2 cellular contexts compared by ENCODE assay signal in the genomic region with DNA sequence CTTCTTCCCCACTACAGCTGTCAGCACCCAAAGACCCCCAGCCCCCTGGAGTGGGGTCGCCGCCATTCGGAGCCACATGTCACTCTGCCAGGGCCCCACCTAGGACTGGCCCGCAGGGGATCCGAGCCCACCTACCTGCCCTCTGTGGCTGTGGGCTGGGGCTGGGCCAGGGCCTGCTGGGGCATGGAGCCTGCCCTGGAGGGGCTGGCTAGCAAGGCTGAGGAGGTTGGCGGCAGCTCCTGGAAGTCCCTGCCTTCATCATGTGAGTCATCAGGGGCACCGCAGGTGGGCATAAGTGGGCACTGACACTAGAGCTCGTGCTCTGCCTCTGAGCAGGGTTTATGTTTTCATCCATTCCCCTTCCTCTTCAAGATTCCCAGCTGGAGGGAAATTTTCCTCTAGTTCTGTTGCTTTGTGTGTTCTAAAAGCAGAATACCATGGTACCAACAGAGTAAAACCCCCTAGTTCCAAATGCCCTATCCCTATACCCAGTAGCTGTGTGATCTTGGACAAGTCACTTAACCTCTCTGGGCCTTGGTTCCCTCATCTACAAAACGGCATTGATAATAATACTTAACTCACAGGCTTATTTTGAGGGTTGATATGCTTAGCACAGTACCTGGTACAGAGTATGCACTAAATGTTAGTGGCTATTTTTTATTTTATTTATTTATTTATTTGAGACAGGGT.
TF ChIP-seq lines count a peak whose summit lies in the region.

No MANE protein-coding gene starts in this region.

TF ChIP-seq in GM23338, 12 proteins besides CTCF, POLR2A, EP300 and RAD21:
- no peak for TF ChIP-seq EZH2 (IDR thresholded peaks at IDR 0.05; ENCODE audit: low read depth, unreplicated experiment)
- TF ChIP-seq STAT1 (IDR thresholded peaks at IDR 0.05; ENCODE audit: unreplicated experiment), result no peak
- TF ChIP-seq, protein P1, sequence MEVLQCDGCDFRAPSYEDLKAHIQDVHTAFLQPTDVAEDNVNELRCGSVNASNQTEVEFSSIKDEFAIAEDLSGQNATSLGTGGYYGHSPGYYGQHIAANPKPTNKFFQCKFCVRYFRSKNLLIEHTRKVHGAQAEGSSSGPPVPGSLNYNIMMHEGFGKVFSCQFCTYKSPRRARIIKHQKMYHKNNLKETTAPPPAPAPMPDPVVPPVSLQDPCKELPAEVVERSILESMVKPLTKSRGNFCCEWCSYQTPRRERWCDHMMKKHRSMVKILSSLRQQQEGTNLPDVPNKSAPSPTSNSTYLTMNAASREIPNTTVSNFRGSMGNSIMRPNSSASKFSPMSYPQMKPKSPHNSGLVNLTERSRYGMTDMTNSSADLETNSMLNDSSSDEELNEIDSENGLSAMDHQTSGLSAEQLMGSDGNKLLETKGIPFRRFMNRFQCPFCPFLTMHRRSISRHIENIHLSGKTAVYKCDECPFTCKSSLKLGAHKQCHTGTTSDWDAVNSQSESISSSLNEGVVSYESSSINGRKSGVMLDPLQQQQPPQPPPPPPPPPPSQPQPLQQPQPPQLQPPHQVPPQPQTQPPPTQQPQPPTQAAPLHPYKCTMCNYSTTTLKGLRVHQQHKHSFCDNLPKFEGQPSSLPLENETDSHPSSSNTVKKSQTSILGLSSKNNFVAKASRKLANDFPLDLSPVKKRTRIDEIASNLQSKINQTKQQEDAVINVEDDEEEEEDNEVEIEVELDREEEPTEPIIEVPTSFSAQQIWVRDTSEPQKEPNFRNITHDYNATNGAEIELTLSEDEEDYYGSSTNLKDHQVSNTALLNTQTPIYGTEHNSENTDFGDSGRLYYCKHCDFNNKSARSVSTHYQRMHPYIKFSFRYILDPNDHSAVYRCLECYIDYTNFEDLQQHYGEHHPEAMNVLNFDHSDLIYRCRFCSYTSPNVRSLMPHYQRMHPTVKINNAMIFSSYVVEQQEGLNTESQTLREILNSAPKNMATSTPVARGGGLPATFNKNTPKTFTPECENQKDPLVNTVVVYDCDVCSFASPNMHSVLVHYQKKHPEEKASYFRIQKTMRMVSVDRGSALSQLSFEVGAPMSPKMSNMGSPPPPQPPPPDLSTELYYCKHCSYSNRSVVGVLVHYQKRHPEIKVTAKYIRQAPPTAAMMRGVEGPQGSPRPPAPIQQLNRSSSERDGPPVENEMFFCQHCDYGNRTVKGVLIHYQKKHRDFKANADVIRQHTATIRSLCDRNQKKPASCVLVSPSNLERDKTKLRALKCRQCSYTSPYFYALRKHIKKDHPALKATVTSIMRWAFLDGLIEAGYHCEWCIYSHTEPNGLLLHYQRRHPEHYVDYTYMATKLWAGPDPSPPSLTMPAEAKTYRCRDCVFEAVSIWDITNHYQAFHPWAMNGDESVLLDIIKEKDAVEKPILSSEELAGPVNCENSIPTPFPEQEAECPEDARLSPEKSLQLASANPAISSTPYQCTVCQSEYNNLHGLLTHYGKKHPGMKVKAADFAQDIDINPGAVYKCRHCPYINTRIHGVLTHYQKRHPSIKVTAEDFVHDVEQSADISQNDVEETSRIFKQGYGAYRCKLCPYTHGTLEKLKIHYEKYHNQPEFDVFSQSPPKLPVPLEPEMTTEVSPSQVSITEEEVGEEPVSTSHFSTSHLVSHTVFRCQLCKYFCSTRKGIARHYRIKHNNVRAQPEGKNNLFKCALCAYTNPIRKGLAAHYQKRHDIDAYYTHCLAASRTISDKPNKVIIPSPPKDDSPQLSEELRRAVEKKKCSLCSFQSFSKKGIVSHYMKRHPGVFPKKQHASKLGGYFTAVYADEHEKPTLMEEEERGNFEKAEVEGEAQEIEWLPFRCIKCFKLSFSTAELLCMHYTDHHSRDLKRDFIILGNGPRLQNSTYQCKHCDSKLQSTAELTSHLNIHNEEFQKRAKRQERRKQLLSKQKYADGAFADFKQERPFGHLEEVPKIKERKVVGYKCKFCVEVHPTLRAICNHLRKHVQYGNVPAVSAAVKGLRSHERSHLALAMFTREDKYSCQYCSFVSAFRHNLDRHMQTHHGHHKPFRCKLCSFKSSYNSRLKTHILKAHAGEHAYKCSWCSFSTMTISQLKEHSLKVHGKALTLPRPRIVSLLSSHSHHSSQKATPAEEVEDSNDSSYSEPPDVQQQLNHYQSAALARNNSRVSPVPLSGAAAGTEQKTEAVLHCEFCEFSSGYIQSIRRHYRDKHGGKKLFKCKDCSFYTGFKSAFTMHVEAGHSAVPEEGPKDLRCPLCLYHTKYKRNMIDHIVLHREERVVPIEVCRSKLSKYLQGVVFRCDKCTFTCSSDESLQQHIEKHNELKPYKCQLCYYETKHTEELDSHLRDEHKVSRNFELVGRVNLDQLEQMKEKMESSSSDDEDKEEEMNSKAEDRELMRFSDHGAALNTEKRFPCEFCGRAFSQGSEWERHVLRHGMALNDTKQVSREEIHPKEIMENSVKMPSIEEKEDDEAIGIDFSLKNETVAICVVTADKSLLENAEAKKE (CRISPR knock-in tag; IDR thresholded peaks at IDR 0.05), result no peak
- no peak for TF ChIP-seq JUNB (IDR thresholded peaks at IDR 0.05; ENCODE audit: unreplicated experiment)

TF ChIP-seq in IMR-90, 13 proteins besides CTCF, POLR2A, EP300 and RAD21:
- no peak for TF ChIP-seq RFX5 (IDR thresholded peaks at IDR 0.05; ENCODE audit: low read depth, low read length)
- TF ChIP-seq, protein P2, sequence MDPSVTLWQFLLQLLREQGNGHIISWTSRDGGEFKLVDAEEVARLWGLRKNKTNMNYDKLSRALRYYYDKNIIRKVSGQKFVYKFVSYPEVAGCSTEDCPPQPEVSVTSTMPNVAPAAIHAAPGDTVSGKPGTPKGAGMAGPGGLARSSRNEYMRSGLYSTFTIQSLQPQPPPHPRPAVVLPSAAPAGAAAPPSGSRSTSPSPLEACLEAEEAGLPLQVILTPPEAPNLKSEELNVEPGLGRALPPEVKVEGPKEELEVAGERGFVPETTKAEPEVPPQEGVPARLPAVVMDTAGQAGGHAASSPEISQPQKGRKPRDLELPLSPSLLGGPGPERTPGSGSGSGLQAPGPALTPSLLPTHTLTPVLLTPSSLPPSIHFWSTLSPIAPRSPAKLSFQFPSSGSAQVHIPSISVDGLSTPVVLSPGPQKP (IDR thresholded peaks at IDR 0.05; ENCODE audit: borderline replicate concordance, low read depth, low read length), result no peak
- no peak for TF ChIP-seq RCOR1 (IDR thresholded peaks at IDR 0.05; ENCODE audit: insufficient replicate concordance, low read length)
- no peak for TF ChIP-seq CEBPB (IDR thresholded peaks at IDR 0.05; ENCODE audit: low read depth, low read length)
- no peak for TF ChIP-seq CHD1 (IDR thresholded peaks at IDR 0.05; ENCODE audit: low read depth, low read length)
- TF ChIP-seq BHLHE40 (IDR thresholded peaks at IDR 0.05; ENCODE audit: low read depth, low read length), result no peak
- no peak for TF ChIP-seq MXI1 (IDR thresholded peaks at IDR 0.05; ENCODE audit: borderline replicate concordance, low read depth, low read length)
- TF ChIP-seq MAZ (IDR thresholded peaks at IDR 0.05; ENCODE audit: borderline replicate concordance, low read depth, low read length), result no peak
- TF ChIP-seq NFE2L2 (IDR thresholded peaks at IDR 0.05; ENCODE audit: low read depth, low read length), result no peak
- TF ChIP-seq SMC3 (IDR thresholded peaks at IDR 0.05; ENCODE audit: low read depth, low read length), result no peak
- no peak for TF ChIP-seq MAFK (IDR thresholded peaks at IDR 0.05; ENCODE audit: low read depth, low read length)
- TF ChIP-seq, protein P3, sequence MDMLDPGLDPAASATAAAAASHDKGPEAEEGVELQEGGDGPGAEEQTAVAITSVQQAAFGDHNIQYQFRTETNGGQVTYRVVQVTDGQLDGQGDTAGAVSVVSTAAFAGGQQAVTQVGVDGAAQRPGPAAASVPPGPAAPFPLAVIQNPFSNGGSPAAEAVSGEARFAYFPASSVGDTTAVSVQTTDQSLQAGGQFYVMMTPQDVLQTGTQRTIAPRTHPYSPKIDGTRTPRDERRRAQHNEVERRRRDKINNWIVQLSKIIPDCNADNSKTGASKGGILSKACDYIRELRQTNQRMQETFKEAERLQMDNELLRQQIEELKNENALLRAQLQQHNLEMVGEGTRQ (IDR thresholded peaks at IDR 0.05; ENCODE audit: low read depth, low read length), result no peak
- no peak for TF ChIP-seq FOS (IDR thresholded peaks at IDR 0.05; ENCODE audit: low read depth, low read length)
